21 cellular contexts compared by ENCODE assay signal in genomic region chr1:212132040-212132439, GRCh38.
DNase-seq lines count a peak whose midpoint lies in the region; ATAC-seq and TF ChIP-seq lines count a peak whose summit lies in the region.
"Had no signal": no experiment of that assay in that cellular context is flagged by ENCODE, and none has a peak within 500 bp of the region (broad histone marks: within the 10 kb centered on the region; RNA-seq: fewer than 3 reads in every experiment).

No MANE protein-coding gene starts in this region.

- no peak for TF ChIP-seq CTCF in ovary (IDR thresholded peaks at IDR 0.05)

- peaks cover 4% of the 10 kb centered on the region for H3K9me3 Mint-ChIP-seq in activated T-helper 17 cell treated with anti-CD3 and anti-CD28 coated beads, Interleukin-2, amount 50 U/mL, for 72 hours
- H3K9me3 Mint-ChIP-seq: activated B cell treated with CpG ODN at 0.5 μM for 24 hours had no signal

- no peak overlapping the region for H3K27ac ChIP-seq in effector memory CD4-positive, alpha-beta T cell (ENCODE audit: insufficient read depth, low read length, poor library complexity, severe bottlenecking)
- no peak overlapping the region for H3K27ac ChIP-seq in ovary
- H3K27ac ChIP-seq: suprapubic skin had no signal

- H3K27me3 Mint-ChIP-seq in activated T-helper 17 cell treated with anti-CD3 and anti-CD28 coated beads, Interleukin-2, amount 50 U/mL, for 72 hours = no peaks in the 10 kb centered on the region
- H3K27me3 Mint-ChIP-seq: activated B cell treated with CpG ODN at 0.5 μM for 24 hours had no signal

- 95 to 100% (median 100%) methylated on average over 1 of the region's 1 CpG for WGBS in ovary, 3 donors

- no peaks in the 10 kb centered on the region for H3K4me1 ChIP-seq in effector memory CD4-positive, alpha-beta T cell (ENCODE audit: control insufficient read depth, insufficient read depth, low read length, poor library complexity, severe bottlenecking)
- H3K4me1 ChIP-seq in ovary (ENCODE audit: insufficient read depth) = no peaks in the 10 kb centered on the region
- H3K4me1 ChIP-seq: suprapubic skin had no signal

- no peak overlapping the region for H3K4me3 Mint-ChIP-seq in activated T-helper 17 cell treated with anti-CD3 and anti-CD28 coated beads, Interleukin-2, amount 50 U/mL, for 72 hours
- H3K4me3 Mint-ChIP-seq: activated B cell treated with CpG ODN at 0.5 μM for 24 hours; T-helper 1 cell treated with Interleukin-12 subunit alpha and Interleukin-12 subunit beta and Interleukin-4 antibody, amounts not matched to agents 30 μg/mL and 1 μg/mL, for 36 hours had no signal

- H3K27ac Mint-ChIP-seq in activated T-helper 17 cell treated with anti-CD3 and anti-CD28 coated beads, Interleukin-2, amount 50 U/mL, for 72 hours = no peak overlapping the region
- H3K27ac Mint-ChIP-seq: activated B cell treated with CpG ODN at 0.5 μM for 24 hours; T-helper 1 cell treated with Interleukin-12 subunit alpha and Interleukin-12 subunit beta and Interleukin-4 antibody, amounts not matched to agents 30 μg/mL and 1 μg/mL, for 36 hours had no signal

- H3K36me3 Mint-ChIP-seq in activated T-helper 17 cell treated with anti-CD3 and anti-CD28 coated beads, Interleukin-2, amount 50 U/mL, for 72 hours (ENCODE audit: low read depth) = peaks cover 8% of the 10 kb centered on the region

- H3K36me3 ChIP-seq in effector memory CD4-positive, alpha-beta T cell (ENCODE audit: control insufficient read depth, insufficient read depth, low read length) = no peaks in the 10 kb centered on the region
- H3K36me3 ChIP-seq in ovary = no peaks in the 10 kb centered on the region
- H3K36me3 ChIP-seq: suprapubic skin had no signal

- H3K27me3 ChIP-seq in effector memory CD4-positive, alpha-beta T cell (replicated peaks; ENCODE audit: control insufficient read depth, insufficient read depth, low read length, poor library complexity, severe bottlenecking) = no peaks in the 10 kb centered on the region
- H3K27me3 ChIP-seq in ovary = no peaks in the 10 kb centered on the region
- H3K27me3 ChIP-seq: suprapubic skin had no signal

- H3K9me3 ChIP-seq in effector memory CD4-positive, alpha-beta T cell (ENCODE audit: control insufficient read depth, low read length) = no peaks in the 10 kb centered on the region
- H3K9me3 ChIP-seq in ovary = no peaks in the 10 kb centered on the region
- H3K9me3 ChIP-seq: mucosa of descending colon, suprapubic skin had no signal

- ATAC-seq in activated T-helper 17 cell treated with anti-CD3 and anti-CD28 coated beads, Interleukin-2, amount 50 U/mL, for 72 hours (replicated peaks) = peak; percentile 74
- no peak for ATAC-seq in GM18858 (IDR thresholded peaks at IDR 0.05; ENCODE audit: unreplicated experiment)
- ATAC-seq: mucosa of descending colon, sciatic nerve had no signal

- intact Hi-C loops in ovary (cut with DNase I) = no loop called here

- no peak for TF ChIP-seq POLR2A in ovary (IDR thresholded peaks at IDR 0.05)

- H3K4me1 Mint-ChIP-seq in activated T-helper 17 cell treated with anti-CD3 and anti-CD28 coated beads, Interleukin-2, amount 50 U/mL, for 72 hours = no peaks in the 10 kb centered on the region
- H3K4me1 Mint-ChIP-seq: activated B cell treated with CpG ODN at 0.5 μM for 24 hours had no signal

- no peak overlapping the region for H3K4me3 ChIP-seq in effector memory CD4-positive, alpha-beta T cell (ENCODE audit: insufficient read depth, low read depth, low read length, poor library complexity, severe bottlenecking)
- no peak overlapping the region for H3K4me3 ChIP-seq in ovary
- H3K4me3 ChIP-seq: mucosa of descending colon, suprapubic skin had no signal

- no peak for TF ChIP-seq EP300 in ovary (IDR thresholded peaks at IDR 0.05)

- peak; percentile 30 for DNase-seq in stimulated activated CD4-positive, alpha-beta T cell treated with anti-CD3 and anti-CD28 coated beads, Interleukin-1b, Interleukin-23, amount 100 ng/mL, for 48 hours
- no peak for DNase-seq in stimulated activated CD4-positive, alpha-beta T cell treated with anti-CD3 and anti-CD28 coated beads, Interleukin-4, amount 100 ng/mL, for 24 hours
- DNase-seq in iris pigment epithelial cell (ENCODE audit: low read depth) (peak; percentile 11), ovary (no peak)
- no peak for DNase-seq in effector memory CD4-positive, alpha-beta T cell
- DNase-seq: activated B cell treated with CpG ODN at 0.5 μM for 24 hours; activated T-cell treated with anti-CD3 and anti-CD28 coated beads for 4 hours; caudate nucleus; effector CD4-positive, alpha-beta T cell; GDM1; left cardiac atrium; mucosa of descending colon; NCI-H2081; NCI-H510A treated with DMSO at 0.1 percent for 48 hours; SIG-M5; stimulated activated CD4-positive, alpha-beta T cell treated with anti-CD3 and anti-CD28 coated beads, Interleukin-2, amount 100 ng/mL, for 24 hours had no signal

Comparison
In these comparisons a context has a peak if more than half of its experiments do, and no peak if none do; other contexts are left out.
1. DNase-seq: peak in stimulated activated CD4-positive, alpha-beta T cell treated with anti-CD3 and anti-CD28 coated beads, Interleukin-1b, Interleukin-23, amount 100 ng/mL, for 48 hours (single experiment) and iris pigment epithelial cell (single experiment); none in stimulated activated CD4-positive, alpha-beta T cell treated with anti-CD3 and anti-CD28 coated beads, Interleukin-4, amount 100 ng/mL, for 24 hours (single experiment), effector memory CD4-positive, alpha-beta T cell (0 of 3) and ovary (0 of 5).